Comparison of ENCODE assay signal across 1 cellular context in the genomic region with DNA sequence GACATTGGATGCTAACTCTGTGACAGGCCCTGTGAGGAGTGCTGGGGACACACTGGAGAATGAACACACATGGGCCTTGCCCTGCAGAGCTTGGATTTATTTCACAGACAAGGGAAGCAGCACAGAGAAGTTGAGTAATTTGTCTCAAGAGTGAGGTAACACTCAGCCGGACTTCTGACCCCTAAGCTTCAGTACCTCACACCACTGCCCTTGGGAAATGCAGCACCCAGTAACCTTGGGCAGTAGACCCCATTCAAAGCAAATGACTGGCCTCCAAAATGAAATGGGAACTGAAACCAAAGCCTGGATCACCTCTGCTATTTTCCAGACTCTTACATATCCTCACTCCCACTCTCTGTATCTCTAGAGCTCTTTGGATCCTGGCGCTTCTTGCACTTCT.
TF ChIP-seq lines count a peak whose summit lies in the region.

No MANE protein-coding gene starts in this region.

TF ChIP-seq in HepG2, 621 proteins besides CTCF, POLR2A, EP300 and RAD21 (continues in another document):
- TF ChIP-seq SATB2 (CRISPR knock-in tag; IDR thresholded peaks at IDR 0.05): no peak
- no peak for TF ChIP-seq ELF4 (CRISPR knock-in tag; IDR thresholded peaks at IDR 0.05; ENCODE audit: borderline replicate concordance)
- TF ChIP-seq, protein P1, sequence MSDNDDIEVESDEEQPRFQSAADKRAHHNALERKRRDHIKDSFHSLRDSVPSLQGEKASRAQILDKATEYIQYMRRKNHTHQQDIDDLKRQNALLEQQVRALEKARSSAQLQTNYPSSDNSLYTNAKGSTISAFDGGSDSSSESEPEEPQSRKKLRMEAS (IDR thresholded peaks at IDR 0.05): no peak
- no peak for TF ChIP-seq ZNF891 (CRISPR knock-in tag; IDR thresholded peaks at IDR 0.05)
- no peak for TF ChIP-seq HOMEZ (CRISPR knock-in tag; IDR thresholded peaks at IDR 0.05; ENCODE audit: low read depth)
- no peak for TF ChIP-seq ARNT (IDR thresholded peaks at IDR 0.05)
- no peak for TF ChIP-seq ZFP37 (CRISPR knock-in tag; IDR thresholded peaks at IDR 0.05; ENCODE audit: borderline replicate concordance)
- 0 out of 2 replicates have a peak, but pooled peaks have one; percentile 49 for TF ChIP-seq ZNF335 (CRISPR knock-in tag; IDR thresholded peaks at IDR 0.05)
- TF ChIP-seq NR2F2 (IDR thresholded peaks at IDR 0.05; ENCODE audit: borderline replicate concordance, low read depth): 0 out of 2 replicates have a peak, but pooled peaks have one; percentile 50
- no peak for TF ChIP-seq GATA4 (IDR thresholded peaks at IDR 0.05; ENCODE audit: borderline replicate concordance, low read depth)
- TF ChIP-seq ARHGAP35 (CRISPR knock-in tag; IDR thresholded peaks at IDR 0.05; ENCODE audit: borderline replicate concordance): no peak
- peak; percentile 40; the same call in 1 of the 2 replicates for TF ChIP-seq MIER3 (CRISPR knock-in tag; IDR thresholded peaks at IDR 0.05; ENCODE audit: borderline replicate concordance)
- TF ChIP-seq ZNF841 (CRISPR knock-in tag; IDR thresholded peaks at IDR 0.05; ENCODE audit: borderline replicate concordance): no peak
- no peak for TF ChIP-seq E2F2 (CRISPR knock-in tag; IDR thresholded peaks at IDR 0.05; ENCODE audit: borderline replicate concordance)
- TF ChIP-seq ZNF558 (CRISPR knock-in tag; IDR thresholded peaks at IDR 0.05; ENCODE audit: borderline replicate concordance): no peak
- TF ChIP-seq, protein P2, sequence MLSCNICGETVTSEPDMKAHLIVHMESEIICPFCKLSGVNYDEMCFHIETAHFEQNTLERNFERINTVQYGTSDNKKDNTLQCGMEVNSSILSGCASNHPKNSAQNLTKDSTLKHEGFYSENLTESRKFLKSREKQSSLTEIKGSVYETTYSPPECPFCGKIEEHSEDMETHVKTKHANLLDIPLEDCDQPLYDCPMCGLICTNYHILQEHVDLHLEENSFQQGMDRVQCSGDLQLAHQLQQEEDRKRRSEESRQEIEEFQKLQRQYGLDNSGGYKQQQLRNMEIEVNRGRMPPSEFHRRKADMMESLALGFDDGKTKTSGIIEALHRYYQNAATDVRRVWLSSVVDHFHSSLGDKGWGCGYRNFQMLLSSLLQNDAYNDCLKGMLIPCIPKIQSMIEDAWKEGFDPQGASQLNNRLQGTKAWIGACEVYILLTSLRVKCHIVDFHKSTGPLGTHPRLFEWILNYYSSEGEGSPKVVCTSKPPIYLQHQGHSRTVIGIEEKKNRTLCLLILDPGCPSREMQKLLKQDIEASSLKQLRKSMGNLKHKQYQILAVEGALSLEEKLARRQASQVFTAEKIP (CRISPR knock-in tag; IDR thresholded peaks at IDR 0.05; ENCODE audit: borderline replicate concordance): no peak
- TF ChIP-seq PAXIP1 (CRISPR knock-in tag; conservative IDR thresholded peaks at IDR 0.05): peak; percentile 82
- 0 out of 2 replicates have a peak, but pooled peaks have one; percentile 46 for TF ChIP-seq ZBTB7B (CRISPR knock-in tag; IDR thresholded peaks at IDR 0.05)
- TF ChIP-seq SSRP1 (CRISPR knock-in tag; IDR thresholded peaks at IDR 0.05): no peak
- no peak; the same call in 1 of the 2 replicates for TF ChIP-seq SOX5 (CRISPR knock-in tag; IDR thresholded peaks at IDR 0.05; ENCODE audit: borderline replicate concordance)
- no peak for TF ChIP-seq PRDM15 (CRISPR knock-in tag; IDR thresholded peaks at IDR 0.05)
- TF ChIP-seq ZBTB20 (CRISPR knock-in tag; IDR thresholded peaks at IDR 0.05; ENCODE audit: borderline replicate concordance, low read depth): no peak
- TF ChIP-seq RBAK (CRISPR knock-in tag; IDR thresholded peaks at IDR 0.05): no peak
- TF ChIP-seq SIN3B (IDR thresholded peaks at IDR 0.05; ENCODE audit: low read length): no peak
- no peak for TF ChIP-seq ZFYVE20 (CRISPR knock-in tag; IDR thresholded peaks at IDR 0.05; ENCODE audit: borderline replicate concordance, low read depth)
- no peak for TF ChIP-seq ZNF772 (CRISPR knock-in tag; IDR thresholded peaks at IDR 0.05)
- TF ChIP-seq ZNF318 (CRISPR knock-in tag; IDR thresholded peaks at IDR 0.05): no peak
- 0 out of 2 replicates have a peak, but pooled peaks have one; percentile 23 for TF ChIP-seq SMAD3 (CRISPR knock-in tag; IDR thresholded peaks at IDR 0.05)
- TF ChIP-seq ZSCAN20 (CRISPR knock-in tag; IDR thresholded peaks at IDR 0.05; ENCODE audit: borderline replicate concordance): no peak
- TF ChIP-seq DMTF1 (CRISPR knock-in tag; IDR thresholded peaks at IDR 0.05): no peak
- TF ChIP-seq NFIC (IDR thresholded peaks at IDR 0.05; ENCODE audit: low read length): no peak
- no peak for TF ChIP-seq GLI4 (CRISPR knock-in tag; IDR thresholded peaks at IDR 0.05; ENCODE audit: borderline replicate concordance)
- no peak for TF ChIP-seq ZNF850 (CRISPR knock-in tag; conservative IDR thresholded peaks at IDR 0.05)
